Comparison of ENCODE assay signal across 8 cellular contexts in the genomic region with DNA sequence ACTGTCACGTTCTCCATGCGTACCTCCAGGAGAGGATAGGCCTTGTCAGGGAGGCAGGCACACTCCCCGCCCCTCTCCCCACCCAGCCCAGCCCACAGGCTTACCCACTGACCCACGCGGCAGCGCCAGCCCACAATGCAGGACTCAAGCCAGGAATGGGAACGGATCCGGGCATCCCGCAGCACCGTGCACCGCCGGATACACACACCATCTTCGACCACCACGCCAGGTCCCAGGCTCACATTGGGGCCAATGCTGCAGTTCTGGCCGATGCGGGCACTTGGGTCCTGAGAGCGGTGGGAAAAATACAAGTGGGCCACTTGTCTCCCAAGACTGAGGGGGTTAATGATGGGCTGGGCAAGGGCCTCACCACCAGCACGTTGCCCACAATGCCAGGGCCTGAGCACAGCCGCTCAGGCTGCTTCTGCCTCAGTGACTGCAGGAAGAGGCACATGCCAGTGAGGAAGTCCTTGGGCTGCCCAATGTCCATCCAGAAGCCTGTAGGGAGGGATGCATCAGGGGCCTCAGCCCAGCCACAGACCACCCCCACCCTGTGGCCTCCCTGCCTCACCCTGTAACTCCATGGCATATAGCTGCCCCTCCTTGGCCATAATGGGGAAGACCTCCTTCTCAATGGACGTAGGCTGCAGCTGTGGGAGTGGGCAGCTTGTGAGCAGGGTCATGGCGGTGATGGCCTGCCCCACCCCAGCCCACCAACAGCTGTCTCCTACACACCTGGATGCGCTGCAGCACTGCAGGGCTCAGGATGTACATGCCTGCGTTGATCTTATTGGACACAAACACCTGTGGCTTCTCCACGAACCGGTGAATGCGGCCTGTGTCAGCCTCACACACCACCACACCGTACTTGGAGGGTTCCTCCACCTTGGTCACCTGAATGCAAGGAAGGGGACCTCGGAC. TPM values are rescaled to one million over a fixed set of nuclear protein-coding genes. Genes with fewer than 3 reads are reported as not detected.
A peak's percentile ranks its signal among the peaks of the same experiment; 100 is the strongest.
DNase-seq lines count a peak whose midpoint lies in the region; ATAC-seq and TF ChIP-seq lines count a peak whose summit lies in the region.

No MANE protein-coding gene starts in this region.

- POLR2A ChIA-PET in CD4-positive, alpha-beta T cell (lab: Charles Lee), result interaction anchor here (0.6 to 0.7 kb wide), 2 partner anchors 123 to 225 kb away, joined by 3 read pairs; no protein-coding TSS in a partner anchor

- peaks cover 16% of the 10 kb centered on the region for H3F3A ChIP-seq in MM.1S (ENCODE audit: insufficient read depth, low read length)

- peak overlapping the region; percentile 100; the same call in 1 of the 2 replicates for H3K9ac ChIP-seq in MM.1S (ENCODE audit: low read length)

- H3K9me3 ChIP-seq in CD4-positive, alpha-beta T cell (ENCODE audit: control insufficient read depth, low read length), result no peaks in the 10 kb centered on the region
- no peaks in the 10 kb centered on the region for H3K9me3 ChIP-seq in MM.1S (replicated peaks; ENCODE audit: insufficient read depth, low read length)

- H3K27me3 Mint-ChIP-seq in CD4-positive, alpha-beta T cell, result no peaks in the 10 kb centered on the region
- H3K27me3 Mint-ChIP-seq in neural crest cell (ENCODE audit: low read depth), result peaks cover 19% of the 10 kb centered on the region

- TF ChIP-seq CTCF in CD4-positive, alpha-beta T cell (IDR thresholded peaks at IDR 0.05), result no peak
- TF ChIP-seq CTCF in MM.1S (IDR thresholded peaks at IDR 0.05; ENCODE audit: low read length) (no peak), dorsolateral prefrontal cortex (IDR thresholded peaks at IDR 0.05 in 54 of 56, conservative IDR thresholded peaks at IDR 0.05 in 2 of 56; ENCODE audit: low read depth in 1 of 56, partially characterized antibody in 56 of 56) (no peak), neural crest cell (conservative IDR thresholded peaks at IDR 0.05) (no peak), GM13977 (IDR thresholded peaks at IDR 0.05; ENCODE audit: extremely low read depth, insufficient read depth, missing control alignments) (no peak)

- H3K36me3 ChIP-seq in MM.1S (replicated peaks; ENCODE audit: insufficient read depth, low read length), result no peaks in the 10 kb centered on the region

- no peak overlapping the region for H2AFZ ChIP-seq in MM.1S (ENCODE audit: low read length)

- in situ Hi-C loops in GM13977 (cut with MboI; ENCODE audit: low pct_unique_long_range_greater_than_20kb, low sequenced_read_pairs, unreplicated experiment), result no loop called here

- no peak for ATAC-seq in CD4-positive, alpha-beta T cell (ENCODE audit: poor library complexity)

- peak overlapping the region; percentile 93 for H3K27ac Mint-ChIP-seq in CD4-positive, alpha-beta T cell
- no peak overlapping the region for H3K27ac Mint-ChIP-seq in neural crest cell (ENCODE audit: unreplicated experiment)

- H3K9me3 Mint-ChIP-seq in CD4-positive, alpha-beta T cell, result no peaks in the 10 kb centered on the region
- no peaks in the 10 kb centered on the region for H3K9me3 Mint-ChIP-seq in neural crest cell

- peaks cover 48% of the 10 kb centered on the region for H3K4me1 Mint-ChIP-seq in CD4-positive, alpha-beta T cell (ENCODE audit: low read depth)
- peaks cover 36% of the 10 kb centered on the region for H3K4me1 Mint-ChIP-seq in neural crest cell

- no peaks in the 10 kb centered on the region for H3K9me2 ChIP-seq in MM.1S (replicated peaks; ENCODE audit: insufficient read depth, low read length)

- H4K20me1 ChIP-seq in MM.1S (ENCODE audit: insufficient read depth, low read length), result no peaks in the 10 kb centered on the region

- no peak for DNase-seq in CD4-positive, alpha-beta T cell
- DNase-seq in MM.1S (no peak), dorsolateral prefrontal cortex (peak in 2 of 10 donors; percentile 17 to 45), neural crest cell (ENCODE audit: low read depth, low spot score) (no peak), HT-29 (ENCODE audit: low spot score) (no peak), GM13977 (ENCODE audit: low spot score) (no peak), NCI-H510A treated with DMSO at 0.1 percent for 48 hours (lab: John Stamatoyannopoulos, UW) (no peak), GOT3 (lab: John Stamatoyannopoulos, UW) (no peak)

- peak overlapping the region; percentile 85 for H3K4me3 Mint-ChIP-seq in CD4-positive, alpha-beta T cell
- peak overlapping the region; percentile 98 for H3K4me3 Mint-ChIP-seq in neural crest cell

- peak overlapping the region; percentile 96 for H3K27ac ChIP-seq in CD4-positive, alpha-beta T cell (ENCODE audit: low read depth, low read length)
- H3K27ac ChIP-seq in MM.1S (ENCODE audit: low read length), result no peak overlapping the region; the same call in 1 of the 2 replicates
- H3K27ac ChIP-seq in dorsolateral prefrontal cortex, result peak overlapping the region in 2 of 59 donors; percentile 2 to 6

- H3K4me3 ChIP-seq in MM.1S (ENCODE audit: low read length), result peak overlapping the region; percentile 99
- peak overlapping the region in 36 of 59 donors; percentile 70 to 100 (median 97) for H3K4me3 ChIP-seq in dorsolateral prefrontal cortex

- H3K4me2 ChIP-seq in MM.1S (ENCODE audit: low read depth, low read length), result peak overlapping the region; percentile 79

- H3K4me1 ChIP-seq in MM.1S (ENCODE audit: low read length), result peaks cover 14% of the 10 kb centered on the region

- H3K27me3 ChIP-seq in CD4-positive, alpha-beta T cell (ENCODE audit: control insufficient read depth, insufficient read depth, low read length), result no peaks in the 10 kb centered on the region
- no peaks in the 10 kb centered on the region for H3K27me3 ChIP-seq in MM.1S (replicated peaks; ENCODE audit: insufficient read depth, low read length)
- H3K27me3 ChIP-seq in dorsolateral prefrontal cortex, result no peaks in the 10 kb centered on the region

- peaks cover 29% of the 10 kb centered on the region for H3K79me2 ChIP-seq in MM.1S (ENCODE audit: low read length)

- CTCF ChIA-PET in CD4-positive, alpha-beta T cell (lab: Charles Lee), result interaction anchor here (1.2 kb wide), 1 partner anchor 18 kb away, joined by 3 read pairs; no protein-coding TSS in a partner anchor

- intact Hi-C loops in CD4-positive, alpha-beta T cell (cut with DNase I, micrococcal nuclease), result no loop called here
- intact Hi-C loops in dorsolateral prefrontal cortex (cut with DNase I), result loop anchor here (2.0 to 5.0 kb wide), 2 partner anchors 65 to 81 kb away; a partner anchor contains a TSS

- peaks cover 31% of the 10 kb centered on the region for H3K36me3 Mint-ChIP-seq in CD4-positive, alpha-beta T cell (ENCODE audit: low read depth)
- H3K36me3 Mint-ChIP-seq in neural crest cell (ENCODE audit: low read depth), result peaks cover 8% of the 10 kb centered on the region

RNA-seq across cellular contexts. Expression of a gene that starts 1.6 kb away (rescaled TPM):
- total RNA-seq in CD4-positive, alpha-beta T cell, result 10 to 100 TPM; 39.0 to 41.4 TPM
- 10 to 100 TPM; 10.6 to 25.4 (median 17.0) TPM for total RNA-seq in dorsolateral prefrontal cortex
- total RNA-seq in neural crest cell, result 40.1 and 46.1 TPM in 2 replicates
- total RNA-seq in HT-29 (2014; rRNA removed; shearing (Covaris generic)), result 40.0 and 45.1 TPM in 2 replicates

RNA-seq across cellular contexts. Expression of a gene that starts 2.6 kb away (rescaled TPM):
- total RNA-seq in CD4-positive, alpha-beta T cell, result 1 to 10 TPM in 1 of 2 experiments, under 1 TPM in 1; 0.82 to 1.3 TPM
- total RNA-seq in dorsolateral prefrontal cortex, result 1 to 10 TPM in 1 of 120 experiments, under 1 TPM in 12, not detected in 107; 0.22 to 1.6 (median 0.32) TPM
- total RNA-seq in neural crest cell, result 0.89 and 0.96 TPM in 2 replicates
- 2.0 and 2.7 TPM in 2 replicates for total RNA-seq in HT-29 (2014; rRNA removed; shearing (Covaris generic))

RNA-seq across cellular contexts. Expression of a gene that starts 32.8 kb away (rescaled TPM):
- 10 to 100 TPM; 28.8 to 29.7 TPM for total RNA-seq in CD4-positive, alpha-beta T cell
- 100 to 1,000 TPM in 1 of 120 experiments, 10 to 100 TPM in 119; 43.7 to 103 (median 67.5) TPM for total RNA-seq in dorsolateral prefrontal cortex
- total RNA-seq in neural crest cell, result 42.4 and 44.9 TPM in 2 replicates
- total RNA-seq in HT-29 (2014; rRNA removed; shearing (Covaris generic)), result 22.4 and 24.3 TPM in 2 replicates

RNA-seq across cellular contexts. Expression of a gene that starts 32.8 kb away (rescaled TPM):
- total RNA-seq in CD4-positive, alpha-beta T cell, result 1 to 10 TPM; 7.8 TPM
- total RNA-seq in dorsolateral prefrontal cortex (10 to 100 TPM in 114 of 120 experiments, 1 to 10 TPM in 6; 8.8 to 30.0 (median 15.2) TPM), neural crest cell (15.0 and 18.1 TPM in 2 replicates)
- 2.2 and 3.3 TPM in 2 replicates for total RNA-seq in HT-29 (2014; rRNA removed; shearing (Covaris generic))

RNA-seq across cellular contexts. Expression of a gene that starts 48.0 kb away (rescaled TPM):
- total RNA-seq in CD4-positive, alpha-beta T cell, result 10 to 100 TPM; 44.3 to 45.5 TPM
- total RNA-seq in dorsolateral prefrontal cortex (100 to 1,000 TPM in 17 of 120 experiments, 10 to 100 TPM in 103; 53.0 to 121 (median 85.4) TPM), neural crest cell (150 and 162 TPM in 2 replicates)
- 246 and 254 TPM in 2 replicates for total RNA-seq in HT-29 (2014; rRNA removed; shearing (Covaris generic))

Comparison
In these comparisons a context has a peak if more than half of its experiments do, and no peak if none do; other contexts are left out.
1. intact Hi-C loops: an anchor here in dorsolateral prefrontal cortex (2.0 to 5.0 kb wide); none called in CD4-positive, alpha-beta T cell.